In the genomic region with DNA sequence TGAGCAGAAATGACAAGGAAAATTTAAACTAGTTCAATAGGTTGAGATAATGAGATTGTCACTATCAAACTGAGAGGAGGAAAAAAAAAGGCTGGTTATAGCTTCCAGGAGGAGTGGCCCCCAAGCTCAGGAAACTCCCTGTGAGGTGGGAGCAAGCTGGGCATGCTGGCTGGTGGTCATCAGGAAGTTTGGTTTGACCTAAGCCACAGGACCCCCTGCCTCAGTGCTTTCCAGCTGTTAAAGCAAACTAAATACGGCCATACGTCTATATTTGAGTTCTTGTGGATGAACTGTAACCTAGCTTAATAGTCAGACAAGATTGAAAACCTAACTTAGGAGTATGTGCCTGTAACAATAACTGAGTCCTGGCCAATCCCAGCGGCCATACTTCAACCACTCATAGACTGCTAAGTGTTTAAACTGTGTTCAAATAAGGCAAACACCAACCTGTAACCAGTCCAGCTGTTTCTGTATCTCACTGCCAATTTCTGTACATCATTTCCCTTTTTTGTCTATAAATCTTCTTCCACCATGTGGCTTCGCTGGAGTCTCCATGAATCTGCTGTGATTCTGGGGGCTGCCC, we compare ENCODE assay signal across 18 cellular contexts. TPM values are rescaled to one million over a fixed set of nuclear protein-coding genes. Genes with fewer than 3 reads are reported as not detected.
DNase-seq lines count a peak whose midpoint lies in the region; ATAC-seq and TF ChIP-seq lines count a peak whose summit lies in the region.
"Had no signal": no experiment of that assay in that cellular context is flagged by ENCODE, and none has a peak within 500 bp of the region (broad histone marks: within the 10 kb centered on the region; RNA-seq: fewer than 3 reads in every experiment).

No MANE protein-coding gene starts in this region.

- TF ChIP-seq CTCF in VCaP (conservative IDR thresholded peaks at IDR 0.05) (no peak), thyroid gland (IDR thresholded peaks at IDR 0.05) (no peak)

- WGBS in thyroid gland, 2 donors = 47 to 48% methylated on average over 4 of the region's 4 CpGs

- no peak overlapping the region for H3K9ac ChIP-seq in HUES6 (ENCODE audit: low read length)
- H3K9ac ChIP-seq in iPS-20b (ENCODE audit: low read depth, low read length) = no peak overlapping the region

- ATAC-seq in HG03432 (IDR thresholded peaks at IDR 0.05; ENCODE audit: unreplicated experiment) (no peak), GM19395 (IDR thresholded peaks at IDR 0.05; ENCODE audit: unreplicated experiment) (no peak)
- ATAC-seq: HCT116, HepG2, SK-N-SH treated with all-trans-retinoic acid at 6 μM for 48 hours had no signal

- DNase-seq in thyroid gland = peak; percentile 60 to 62
- DNase-seq in central memory CD4-positive, alpha-beta T cell = no peak
- DNase-seq: CD4-positive, CD25-positive, alpha-beta regulatory T cell; KG1; NCI-H1048; NCI-H1436 treated with DMSO at 0.1 percent for 48 hours; NCI-H2107; NCI-H2227 treated with DMSO at 0.1 percent for 48 hours; NCI-H524 treated with DMSO at 0.1 percent for 48 hours; SHP77 treated with DMSO at 0.1 percent for 48 hours had no signal

- H3K4me3 ChIP-seq in HUES6 (ENCODE audit: low read depth, low read length) (no peak overlapping the region), iPS-20b (ENCODE audit: low read length) (peak overlapping the region; percentile 1; the same call in 1 of the 2 replicates), thyroid gland (replicated peaks in 1 of 3) (no peak overlapping the region)

- H3K36me3 ChIP-seq in HUES6 (ENCODE audit: control insufficient read depth, insufficient read depth, low read length) (no peaks in the 10 kb centered on the region), iPS-20b (ENCODE audit: insufficient read depth, low read depth, low read length) (no peaks in the 10 kb centered on the region), thyroid gland (no peaks in the 10 kb centered on the region)

- H3K27ac ChIP-seq in HUES6 (ENCODE audit: low read depth, low read length) (peak overlapping the region; percentile 54; the same call in 1 of the 2 replicates), VCaP (peak overlapping the region; percentile 97; the same call in 1 of the 2 replicates), iPS-20b (ENCODE audit: low read length) (peak overlapping the region; percentile 65), thyroid gland (peak overlapping the region in 2 of 3 donors; percentile 50 to 52)

- no peak for TF ChIP-seq POLR2A in thyroid gland (IDR thresholded peaks at IDR 0.05)

- H3K27me3 ChIP-seq in HUES6 (ENCODE audit: control insufficient read depth, insufficient read depth, low read length) (no peaks in the 10 kb centered on the region), iPS-20b (ENCODE audit: insufficient read depth, low read length) (no peaks in the 10 kb centered on the region), thyroid gland (no peaks in the 10 kb centered on the region)

- H3K4me1 ChIP-seq in HUES6 (ENCODE audit: control insufficient read depth, insufficient read depth, low read length) (peaks cover 13% of the 10 kb centered on the region; the same call in 1 of the 2 replicates), iPS-20b (ENCODE audit: insufficient read depth, low read length) (peaks cover 18% of the 10 kb centered on the region; the same call in 1 of the 2 replicates), thyroid gland (peaks cover 17 to 40% of the 10 kb centered on the region in 2 donors)

- intact Hi-C loops in thyroid gland (cut with DNase I) = no loop called here

- H3K9me3 ChIP-seq in HUES6 (ENCODE audit: control insufficient read depth, insufficient read depth, low read depth, low read length) (peaks cover 24% of the 10 kb centered on the region), iPS-20b (ENCODE audit: insufficient read depth, low read depth, low read length) (peaks cover 23% of the 10 kb centered on the region), thyroid gland (no peaks in the 10 kb centered on the region)

RNA-seq across cellular contexts. Expression of gene ZBTB24, which starts 24.6 kb away (rescaled TPM):
- total RNA-seq in thyroid gland = 10 to 100 TPM; 12.8 to 13.3 (median 12.9) TPM

RNA-seq across cellular contexts. Expression of gene MICAL1, which starts 52.0 kb away (rescaled TPM):
- total RNA-seq in thyroid gland = 10 to 100 TPM; 14.3 to 33.6 (median 21.7) TPM
